Comparison of ENCODE assay signal across 17 cellular contexts in the genomic region with DNA sequence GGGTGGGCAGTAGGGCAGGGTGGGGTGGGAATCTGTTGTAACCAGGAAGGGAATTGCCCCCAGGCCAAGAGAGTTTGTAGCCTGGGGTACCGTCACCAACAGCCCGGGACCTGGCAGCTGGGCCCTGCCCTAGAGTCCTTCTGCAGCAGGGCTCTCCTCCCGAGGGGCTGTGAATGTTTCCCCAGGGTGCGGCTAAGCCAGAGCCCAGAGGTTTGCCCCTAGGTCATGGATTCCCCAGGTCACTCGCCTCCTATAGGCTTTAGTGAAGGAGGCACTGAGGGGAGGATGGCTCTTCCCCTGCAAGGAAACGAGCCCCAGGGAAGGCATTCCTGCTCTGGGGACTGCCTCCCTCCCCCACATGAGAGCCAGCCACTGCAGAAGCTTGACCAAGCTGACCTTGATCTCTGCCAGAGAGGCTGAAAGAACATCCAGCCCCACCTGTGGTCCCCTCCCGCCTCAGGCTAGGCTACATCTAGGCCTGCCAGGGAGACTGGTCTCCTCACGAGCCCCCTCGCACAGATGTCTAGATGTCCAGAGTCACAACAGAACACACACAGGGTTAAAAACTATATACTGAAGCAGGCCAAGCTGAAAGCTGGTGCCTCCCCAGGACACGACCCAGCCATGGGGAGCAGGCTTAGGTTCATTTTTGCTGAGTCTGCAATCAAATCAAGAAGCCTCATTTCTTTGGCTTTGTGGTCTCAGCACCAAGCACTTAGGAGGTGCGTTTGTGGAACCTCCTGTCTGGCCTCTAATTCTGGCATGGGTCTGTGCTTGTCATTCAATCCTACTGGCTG.
DNase-seq lines count a peak whose midpoint lies in the region; ATAC-seq and TF ChIP-seq lines count a peak whose summit lies in the region.
"Had no signal": no experiment of that assay in that cellular context is flagged by ENCODE, and none has a peak within 500 bp of the region (broad histone marks: within the 10 kb centered on the region; RNA-seq: fewer than 3 reads in every experiment).

No MANE protein-coding gene starts in this region.

- DNase-seq in NCI-H2029 (lab: John Stamatoyannopoulos, UW) (peak; percentile 47), NCI-H2029 treated with DMSO at 0.1 percent for 48 hours (lab: John Stamatoyannopoulos, UW) (no peak), NT2/D1 (ENCODE audit: low read depth, low spot score) (peak; percentile 25), islet precursor cell (peak; percentile 61), body of pancreas (no peak)
- DNase-seq: KBM-7, NCI-H1092, NCI-H1694 treated with DMSO at 0.1 percent for 48 hours, NCI-H446 treated with DMSO at 0.1 percent for 48 hours, NCI-H748 treated with DMSO at 0.1 percent for 48 hours had no signal

- peaks cover 8% of the 10 kb centered on the region for H3K4me1 ChIP-seq in NT2/D1 (ENCODE audit: insufficient read depth, insufficient read length)
- peaks cover 35% of the 10 kb centered on the region for H3K4me1 ChIP-seq in parathyroid adenoma
- H3K4me1 ChIP-seq in body of pancreas: peaks cover 14% of the 10 kb centered on the region
- H3K4me1 ChIP-seq: BLaER1 treated with 17β-estradiol and CSF1 and Interleukin-3, amounts not matched to agents 10 nM and 100 nM had no signal

- ATAC-seq in activated CD4-positive, CD25-positive, alpha-beta regulatory T cell treated with anti-CD3 and anti-CD28 coated beads, Interleukin-2, amount 50 U/mL, for 24 hours: no peak
- ATAC-seq in GM19324 (IDR thresholded peaks at IDR 0.05; ENCODE audit: low FRiP score, unreplicated experiment) (no peak), body of pancreas (no peak)
- ATAC-seq: HCT116, Right ventricle myocardium inferior had no signal

- H3K4me3 ChIP-seq in NT2/D1 (ENCODE audit: insufficient read length, low read depth) (no peak overlapping the region), parathyroid adenoma (ENCODE audit: low read depth, low read length) (no peak overlapping the region), body of pancreas (no peak overlapping the region)
- H3K4me3 ChIP-seq: BLaER1 treated with 17β-estradiol and CSF1 and Interleukin-3, amounts not matched to agents 10 nM and 100 nM had no signal

- H3K9me3 ChIP-seq in NT2/D1 (ENCODE audit: insufficient read depth, low read length): peaks cover 12% of the 10 kb centered on the region
- H3K9me3 ChIP-seq in parathyroid adenoma (ENCODE audit: control insufficient read depth, low read length): no peaks in the 10 kb centered on the region
- H3K9me3 ChIP-seq in body of pancreas: no peaks in the 10 kb centered on the region

- no peaks in the 10 kb centered on the region for H3K79me2 ChIP-seq in parathyroid adenoma

- 69 to 71% methylated on average over 5 to 11 of the region's 11 CpGs for WGBS in body of pancreas, 2 donors

- peak overlapping the region; percentile 69 for H2AFZ ChIP-seq in parathyroid adenoma

- TF ChIP-seq CTCF in parathyroid adenoma (IDR thresholded peaks at IDR 0.05): no peak
- no peak for TF ChIP-seq CTCF in body of pancreas (IDR thresholded peaks at IDR 0.05)

- H3K27me3 ChIP-seq in NT2/D1 (ENCODE audit: insufficient read depth, insufficient read length): no peaks in the 10 kb centered on the region
- H3K27me3 ChIP-seq in parathyroid adenoma (ENCODE audit: control insufficient read depth, insufficient read depth, low read length): no peaks in the 10 kb centered on the region
- H3K27me3 ChIP-seq in body of pancreas: no peaks in the 10 kb centered on the region
- H3K27me3 ChIP-seq: BLaER1 treated with 17β-estradiol and CSF1 and Interleukin-3, amounts not matched to agents 10 nM and 100 nM had no signal

- no peaks in the 10 kb centered on the region for H3K36me3 ChIP-seq in NT2/D1 (ENCODE audit: insufficient read depth, insufficient read length, low read length)
- H3K36me3 ChIP-seq in parathyroid adenoma (ENCODE audit: control insufficient read depth, insufficient read depth, low read length): no peaks in the 10 kb centered on the region
- no peaks in the 10 kb centered on the region for H3K36me3 ChIP-seq in body of pancreas (replicated peaks in 1 of 2; ENCODE audit: insufficient read depth in 1 of 2, low read depth in 2 of 2)
- H3K36me3 ChIP-seq: BLaER1 treated with 17β-estradiol and CSF1 and Interleukin-3, amounts not matched to agents 10 nM and 100 nM had no signal

- intact Hi-C loops in body of pancreas (cut with DNase I): no loop called here

- H3K9ac ChIP-seq in NT2/D1 (ENCODE audit: insufficient read length, low read depth) (no peak overlapping the region), parathyroid adenoma (no peak overlapping the region)
- H3K9ac ChIP-seq: BLaER1 treated with 17β-estradiol and CSF1 and Interleukin-3, amounts not matched to agents 10 nM and 100 nM had no signal

- no peak overlapping the region for H3K4me2 ChIP-seq in parathyroid adenoma (ENCODE audit: low read length)
- H3K4me2 ChIP-seq: BLaER1 treated with 17β-estradiol and CSF1 and Interleukin-3, amounts not matched to agents 10 nM and 100 nM had no signal

- H3K27ac ChIP-seq in parathyroid adenoma (peak overlapping the region; percentile 56), body of pancreas (no peak overlapping the region)
- H3K27ac ChIP-seq: 22Rv1; BLaER1 treated with 17β-estradiol and CSF1 and Interleukin-3, amounts not matched to agents 10 nM and 100 nM had no signal

- no peak for TF ChIP-seq POLR2A in body of pancreas (IDR thresholded peaks at IDR 0.05)

Comparison
In these comparisons a context has a peak if more than half of its experiments do, and no peak if none do; other contexts are left out.
1. DNase-seq: peak in NCI-H2029 (single experiment), NT2/D1 (single experiment) and islet precursor cell (single experiment); none in NCI-H2029 treated with DMSO at 0.1 percent for 48 hours (single experiment) and body of pancreas (0 of 4).